In the genomic region with DNA sequence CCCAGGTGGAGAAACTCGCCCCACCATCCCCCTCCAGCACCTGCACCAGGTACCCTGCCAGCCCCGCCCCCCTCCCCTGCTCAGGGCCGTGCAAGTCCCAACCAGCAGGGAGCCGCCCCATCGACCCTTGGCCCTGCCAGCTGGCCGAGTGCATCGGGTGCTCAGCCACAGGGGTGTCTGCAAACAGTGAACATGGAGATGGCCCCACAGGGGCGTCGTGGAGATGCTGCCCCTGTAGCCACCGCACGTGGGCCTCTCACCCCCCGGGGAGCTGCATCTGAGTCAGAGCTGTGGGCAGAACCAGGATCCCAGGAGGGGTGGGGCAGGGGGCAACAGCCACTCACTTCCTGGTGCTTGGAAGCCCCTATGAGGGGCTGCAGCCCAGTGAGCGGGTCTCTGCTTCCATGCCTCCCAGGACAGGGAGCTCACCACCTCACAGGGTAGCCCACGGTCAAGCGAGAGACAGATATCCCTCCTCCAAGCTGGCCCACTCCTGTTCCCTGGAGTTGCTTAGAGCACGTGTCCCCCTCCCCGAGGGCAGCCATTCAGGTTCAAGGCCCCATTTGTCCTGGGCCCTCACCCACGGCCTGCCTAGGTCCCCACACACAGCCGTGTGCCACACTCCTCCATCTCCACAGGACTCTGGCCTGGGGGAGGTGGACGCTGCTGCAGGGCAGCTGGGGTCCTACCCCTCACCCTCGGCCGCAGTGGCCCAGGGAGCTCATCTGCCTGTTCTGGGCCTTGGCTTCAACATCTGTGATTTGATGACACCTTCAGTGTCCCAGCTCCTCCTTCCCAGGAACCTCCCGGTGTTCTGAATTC, we compare ENCODE assay signal across 1 cellular context.
TF ChIP-seq lines count a peak whose summit lies in the region.

No MANE protein-coding gene starts in this region.

TF ChIP-seq in HepG2, 621 proteins besides CTCF, POLR2A, EP300 and RAD21 (continued from another document):
- TF ChIP-seq, protein P1, sequence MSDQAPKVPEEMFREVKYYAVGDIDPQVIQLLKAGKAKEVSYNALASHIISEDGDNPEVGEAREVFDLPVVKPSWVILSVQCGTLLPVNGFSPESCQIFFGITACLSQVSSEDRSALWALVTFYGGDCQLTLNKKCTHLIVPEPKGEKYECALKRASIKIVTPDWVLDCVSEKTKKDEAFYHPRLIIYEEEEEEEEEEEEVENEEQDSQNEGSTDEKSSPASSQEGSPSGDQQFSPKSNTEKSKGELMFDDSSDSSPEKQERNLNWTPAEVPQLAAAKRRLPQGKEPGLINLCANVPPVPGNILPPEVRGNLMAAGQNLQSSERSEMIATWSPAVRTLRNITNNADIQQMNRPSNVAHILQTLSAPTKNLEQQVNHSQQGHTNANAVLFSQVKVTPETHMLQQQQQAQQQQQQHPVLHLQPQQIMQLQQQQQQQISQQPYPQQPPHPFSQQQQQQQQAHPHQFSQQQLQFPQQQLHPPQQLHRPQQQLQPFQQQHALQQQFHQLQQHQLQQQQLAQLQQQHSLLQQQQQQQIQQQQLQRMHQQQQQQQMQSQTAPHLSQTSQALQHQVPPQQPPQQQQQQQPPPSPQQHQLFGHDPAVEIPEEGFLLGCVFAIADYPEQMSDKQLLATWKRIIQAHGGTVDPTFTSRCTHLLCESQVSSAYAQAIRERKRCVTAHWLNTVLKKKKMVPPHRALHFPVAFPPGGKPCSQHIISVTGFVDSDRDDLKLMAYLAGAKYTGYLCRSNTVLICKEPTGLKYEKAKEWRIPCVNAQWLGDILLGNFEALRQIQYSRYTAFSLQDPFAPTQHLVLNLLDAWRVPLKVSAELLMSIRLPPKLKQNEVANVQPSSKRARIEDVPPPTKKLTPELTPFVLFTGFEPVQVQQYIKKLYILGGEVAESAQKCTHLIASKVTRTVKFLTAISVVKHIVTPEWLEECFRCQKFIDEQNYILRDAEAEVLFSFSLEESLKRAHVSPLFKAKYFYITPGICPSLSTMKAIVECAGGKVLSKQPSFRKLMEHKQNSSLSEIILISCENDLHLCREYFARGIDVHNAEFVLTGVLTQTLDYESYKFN (CRISPR knock-in tag; conservative IDR thresholded peaks at IDR 0.05) = peak; percentile 88
- no peak for TF ChIP-seq IRF2 (CRISPR knock-in tag; IDR thresholded peaks at IDR 0.05)
- TF ChIP-seq, protein P2, sequence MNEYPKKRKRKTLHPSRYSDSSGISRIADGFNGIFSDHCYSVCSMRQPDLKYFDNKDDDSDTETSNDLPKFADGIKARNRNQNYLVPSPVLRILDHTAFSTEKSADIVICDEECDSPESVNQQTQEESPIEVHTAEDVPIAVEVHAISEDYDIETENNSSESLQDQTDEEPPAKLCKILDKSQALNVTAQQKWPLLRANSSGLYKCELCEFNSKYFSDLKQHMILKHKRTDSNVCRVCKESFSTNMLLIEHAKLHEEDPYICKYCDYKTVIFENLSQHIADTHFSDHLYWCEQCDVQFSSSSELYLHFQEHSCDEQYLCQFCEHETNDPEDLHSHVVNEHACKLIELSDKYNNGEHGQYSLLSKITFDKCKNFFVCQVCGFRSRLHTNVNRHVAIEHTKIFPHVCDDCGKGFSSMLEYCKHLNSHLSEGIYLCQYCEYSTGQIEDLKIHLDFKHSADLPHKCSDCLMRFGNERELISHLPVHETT (CRISPR knock-in tag; conservative IDR thresholded peaks at IDR 0.05) = no peak
- peak; percentile 35; the same call in 1 of the 2 replicates for TF ChIP-seq MED1 (CRISPR knock-in tag; IDR thresholded peaks at IDR 0.05)
- no peak for TF ChIP-seq ZNF282 (IDR thresholded peaks at IDR 0.05; ENCODE audit: partially characterized antibody)
- TF ChIP-seq ZNF749 (CRISPR knock-in tag; IDR thresholded peaks at IDR 0.05; ENCODE audit: borderline replicate concordance) = 0 out of 2 replicates have a peak, but pooled peaks have one; percentile 7
- no peak for TF ChIP-seq SRSF1 (optimal IDR thresholded peaks at IDR 0.05; ENCODE audit: low read depth, low read length)
TF ChIP-seq in HepG2: peak in this region for 144.
